16 cellular contexts compared by ENCODE assay signal in the genomic region with DNA sequence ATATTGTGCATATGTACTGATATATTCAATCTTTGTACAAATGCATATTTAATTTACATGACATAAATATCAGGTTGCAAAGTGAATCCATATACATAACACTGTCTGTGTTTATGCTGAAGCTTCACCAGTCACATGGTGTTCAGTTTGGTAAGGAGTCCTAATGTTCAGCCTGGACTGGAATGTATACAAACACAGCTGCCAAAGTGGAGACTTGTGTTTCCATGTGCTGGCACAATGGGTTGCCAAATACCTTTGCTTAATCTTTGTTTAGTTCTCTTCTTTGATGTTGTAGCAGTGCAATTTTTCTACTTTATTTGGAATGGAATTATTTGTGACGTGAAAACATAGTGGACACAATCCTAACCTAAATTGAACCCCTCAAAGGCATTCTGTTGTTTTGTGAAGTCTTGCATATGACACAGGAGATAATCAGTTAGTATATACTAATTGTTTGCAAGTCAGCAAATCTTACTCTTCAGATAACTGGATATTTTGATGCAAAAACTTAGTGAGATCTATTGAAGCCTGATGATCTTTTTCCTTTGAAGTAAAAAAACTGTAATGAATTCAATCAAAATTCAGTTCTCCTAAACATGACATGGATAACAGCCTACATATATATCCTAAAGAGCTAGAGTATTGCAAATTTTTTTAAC. TPM values are rescaled to one million over a fixed set of nuclear protein-coding genes. Genes with fewer than 3 reads are reported as not detected.
DNase-seq lines count a peak whose midpoint lies in the region; ATAC-seq and TF ChIP-seq lines count a peak whose summit lies in the region.
"Had no signal": no experiment of that assay in that cellular context is flagged by ENCODE, and none has a peak within 500 bp of the region (broad histone marks: within the 10 kb centered on the region; RNA-seq: fewer than 3 reads in every experiment).

No MANE protein-coding gene starts in this region.

- no peaks in the 10 kb centered on the region for H3K79me1 ChIP-seq in IMR-90 (ENCODE audit: low read depth in 1 of 2, low read length in 2 of 2)

- H2BK15ac ChIP-seq in IMR-90 (ENCODE audit: low read depth, low read length) = no peak overlapping the region

- TF ChIP-seq CTCF in IMR-90 (conservative IDR thresholded peaks at IDR 0.05; ENCODE audit: low read depth, low read length) (no peak), choroid plexus epithelial cell (conservative IDR thresholded peaks at IDR 0.05; ENCODE audit: low read depth, low read length) (no peak), mesothelial cell of epicardium (IDR thresholded peaks at IDR 0.05; ENCODE audit: unreplicated experiment) (no peak)

- CTCF ChIA-PET in IMR-90 (lab: Yijun Ruan, JAX) = interaction anchor here (1.3 kb wide), 1 partner anchor 11 kb away, joined by 3 read pairs; no protein-coding TSS in a partner anchor

- H2AK5ac ChIP-seq in IMR-90 (ENCODE audit: low read depth, low read length) = no peak overlapping the region

- H3K4me2 ChIP-seq in IMR-90 (ENCODE audit: low read depth, low read length) = no peak overlapping the region

- no peak overlapping the region for H2AK9ac ChIP-seq in IMR-90 (replicated peaks; ENCODE audit: low read depth, low read length, poor library complexity)

- H3K4me1 ChIP-seq in IMR-90 (ENCODE audit: control insufficient read depth, insufficient read depth, low read length) = peaks cover 9% of the 10 kb centered on the region

- WGBS in IMR-90 (ENCODE audit: extremely low coverage in 2 of 2, insufficient read length in 1 of 2), 2 experiments = no CpG with 5 or more reads among the region's 1 CpG

- H3K4me3 ChIP-seq in IMR-90 (ENCODE audit: insufficient read depth, low read depth, low read length) (no peak overlapping the region), choroid plexus epithelial cell (ENCODE audit: low read depth, low read length) (no peak overlapping the region)
- H3K4me3 ChIP-seq: GM12878 had no signal

- H3K4me3 Mint-ChIP-seq in memory B cell = peak overlapping the region; percentile 58
- H3K4me3 Mint-ChIP-seq in activated naive CD8-positive, alpha-beta T cell treated with anti-CD3 and anti-CD28 coated beads, Interleukin-2, amount 50 U/mL, for 24 hours = no peak overlapping the region
- H3K4me3 Mint-ChIP-seq in mesothelial cell of epicardium = no peak overlapping the region

- POLR2A ChIA-PET in IMR-90 (lab: Charles Lee; ENCODE audit: unreplicated experiment) = no interaction called here

- intact Hi-C loops in IMR-90 (cut with micrococcal nuclease) = no loop called here

- H3K27ac Mint-ChIP-seq in memory B cell (peak overlapping the region; percentile 85), mesothelial cell of epicardium (no peak overlapping the region)
- no peak overlapping the region for H3K27ac Mint-ChIP-seq in activated naive CD8-positive, alpha-beta T cell treated with anti-CD3 and anti-CD28 coated beads, Interleukin-2, amount 50 U/mL, for 24 hours

- ATAC-seq in IMR-90 (ENCODE audit: low read depth) (peak; percentile 83), memory B cell (ENCODE audit: low read depth) (no peak)
- ATAC-seq in activated naive CD8-positive, alpha-beta T cell treated with anti-CD3 and anti-CD28 coated beads, Interleukin-2, amount 50 U/mL, for 24 hours = no peak
- ATAC-seq: GM12878 had no signal

- no peaks in the 10 kb centered on the region for H3K36me3 ChIP-seq in IMR-90 (ENCODE audit: control insufficient read depth, insufficient read depth, low read length)

- H3K9me3 Mint-ChIP-seq in memory B cell (peaks cover 3% of the 10 kb centered on the region), mesothelial cell of epicardium (peaks cover 4% of the 10 kb centered on the region)
- no peaks in the 10 kb centered on the region for H3K9me3 Mint-ChIP-seq in activated naive CD8-positive, alpha-beta T cell treated with anti-CD3 and anti-CD28 coated beads, Interleukin-2, amount 50 U/mL, for 24 hours

- no peak overlapping the region for H4K8ac ChIP-seq in IMR-90 (ENCODE audit: low read depth in 2 of 2, low read length in 2 of 2)

- no peak overlapping the region for H2BK20ac ChIP-seq in IMR-90 (ENCODE audit: low read depth, low read length)

- H3K9ac ChIP-seq in IMR-90 (ENCODE audit: low read depth, low read length) = no peak overlapping the region

- peaks cover 5% of the 10 kb centered on the region for H3K36me3 Mint-ChIP-seq in memory B cell
- no peaks in the 10 kb centered on the region for H3K36me3 Mint-ChIP-seq in activated naive CD8-positive, alpha-beta T cell treated with anti-CD3 and anti-CD28 coated beads, Interleukin-2, amount 50 U/mL, for 24 hours (ENCODE audit: low read depth)
- H3K36me3 Mint-ChIP-seq in mesothelial cell of epicardium = peaks cover under 1% of the 10 kb centered on the region

- TF ChIP-seq POLR2A in IMR-90 (IDR thresholded peaks at IDR 0.05; ENCODE audit: low read depth, low read length) = no peak

- no peak for TF ChIP-seq RAD21 in IMR-90 (IDR thresholded peaks at IDR 0.05; ENCODE audit: low read length)

- dilution Hi-C loops in IMR-90 (cut with HindIII; ENCODE audit: low sequenced_read_pairs, unreplicated experiment) = no loop called here

- peaks cover 7% of the 10 kb centered on the region; the same call in 1 of the 2 replicates for H3K9me1 ChIP-seq in IMR-90 (ENCODE audit: insufficient read depth, low read length)

- no peak overlapping the region for H2BK120ac ChIP-seq in IMR-90 (ENCODE audit: low read depth, low read length)

- no peak overlapping the region for H3K18ac ChIP-seq in IMR-90 (ENCODE audit: low read depth, low read length)

- peak overlapping the region; percentile 30 for H2BK5ac ChIP-seq in IMR-90 (ENCODE audit: low read depth, low read length, poor library complexity, severe bottlenecking)

- BruUV-seq in IMR-90 (replicated peaks; lab: Mats Ljungman, UMichigan) = no TSS peak

- H3K56ac ChIP-seq in IMR-90 (ENCODE audit: extremely low read depth, insufficient read depth, low read length) = no peak overlapping the region

- no peak overlapping the region for H3K23ac ChIP-seq in IMR-90 (ENCODE audit: low read depth, low read length)

- no peaks in the 10 kb centered on the region for H3K27me3 Mint-ChIP-seq in memory B cell
- H3K27me3 Mint-ChIP-seq in activated naive CD8-positive, alpha-beta T cell treated with anti-CD3 and anti-CD28 coated beads, Interleukin-2, amount 50 U/mL, for 24 hours = no peaks in the 10 kb centered on the region
- H3K27me3 Mint-ChIP-seq in mesothelial cell of epicardium (ENCODE audit: low read depth) = no peaks in the 10 kb centered on the region

- H4K20me1 ChIP-seq in IMR-90 (ENCODE audit: insufficient read depth, low read length) = no peaks in the 10 kb centered on the region

- H3K4me1 Mint-ChIP-seq in memory B cell (peaks cover 32% of the 10 kb centered on the region), mesothelial cell of epicardium (peaks cover 17% of the 10 kb centered on the region)
- H3K4me1 Mint-ChIP-seq in activated naive CD8-positive, alpha-beta T cell treated with anti-CD3 and anti-CD28 coated beads, Interleukin-2, amount 50 U/mL, for 24 hours = peaks cover 5% of the 10 kb centered on the region

- no peak overlapping the region for H3K4ac ChIP-seq in IMR-90 (ENCODE audit: low read depth, low read length)

- DNase-seq in AG08395 (ENCODE audit: low spot score) = peak; percentile 30
- DNase-seq in IMR-90 = peak; percentile 87
- DNase-seq in choroid plexus epithelial cell (ENCODE audit: low read depth) = peak; percentile 90
- no peak for DNase-seq in memory B cell (ENCODE audit: low spot score in 2 of 2)
- no peak for DNase-seq in activated naive CD8-positive, alpha-beta T cell treated with anti-CD3 and anti-CD28 coated beads, Interleukin-2, amount 50 U/mL, for 24 hours
- DNase-seq in DMS153 treated with DMSO at 0.1 percent for 48 hours (lab: John Stamatoyannopoulos, UW; ENCODE audit: unreplicated experiment) = no peak
- DNase-seq in mesothelial cell of epicardium (ENCODE audit: low spot score in 2 of 2, unreplicated experiment in 2 of 2) = no peak
- DNase-seq in caudate nucleus (lab: John Stamatoyannopoulos, UW) = no peak
- DNase-seq: activated CD8-positive, alpha-beta memory T cell treated with anti-CD3 and anti-CD28 coated beads for 24 hours; activated naive CD4-positive, alpha-beta T cell treated with Interleukin-2 at 50 U/mL for 16 hours; cerebellar nuclear complex; DMS79 treated with DMSO at 0.1 percent for 48 hours; NCI-H1105 treated with DMSO at 0.1 percent for 48 hours; NCI-H524 treated with DMSO at 0.1 percent for 48 hours; stimulated activated CD4-positive, alpha-beta T cell treated with anti-CD3 and anti-CD28 coated beads, Interleukin-2, amount 100 ng/mL, for 48 hours had no signal

- H4K91ac ChIP-seq in IMR-90 (ENCODE audit: insufficient read depth, low read depth, low read length) = no peak overlapping the region

- no peak overlapping the region for H2AFZ ChIP-seq in IMR-90 (replicated peaks; ENCODE audit: low read length, poor library complexity)

- H4K5ac ChIP-seq in IMR-90 (ENCODE audit: low read depth, low read length) = no peak overlapping the region

- no peak overlapping the region for H3K14ac ChIP-seq in IMR-90 (replicated peaks; ENCODE audit: low read depth, low read length)

- H3K9me3 ChIP-seq in IMR-90 (ENCODE audit: control insufficient read depth, insufficient read depth, low read length) = no peaks in the 10 kb centered on the region

- in situ Hi-C loops in IMR-90 (cut with MboI; ENCODE audit: low sequenced_read_pairs) = loop anchor here (25.0 kb wide), 1 partner anchor 1317 kb away; a partner anchor contains a TSS

- H3K27ac ChIP-seq in IMR-90 (ENCODE audit: insufficient read depth, low read length) = no peak overlapping the region
- H3K27ac ChIP-seq in caudate nucleus (ENCODE audit: low read depth, low read length) = no peak overlapping the region

- no peaks in the 10 kb centered on the region for H3K27me3 ChIP-seq in IMR-90 (ENCODE audit: control insufficient read depth, insufficient read depth, low read length)

TF ChIP-seq in IMR-90, 13 proteins besides CTCF, POLR2A, EP300 and RAD21 (continues in another document):
- TF ChIP-seq RCOR1 (IDR thresholded peaks at IDR 0.05; ENCODE audit: insufficient replicate concordance, low read length) = peak; percentile 52
- TF ChIP-seq MXI1 (IDR thresholded peaks at IDR 0.05; ENCODE audit: borderline replicate concordance, low read depth, low read length) = peak; percentile 77; the same call in 1 of the 2 replicates
- no peak for TF ChIP-seq CHD1 (IDR thresholded peaks at IDR 0.05; ENCODE audit: low read depth, low read length)
- peak; percentile 70 for TF ChIP-seq MAFK (IDR thresholded peaks at IDR 0.05; ENCODE audit: low read depth, low read length)
- no peak for TF ChIP-seq MAZ (IDR thresholded peaks at IDR 0.05; ENCODE audit: borderline replicate concordance, low read depth, low read length)
- TF ChIP-seq SMC3 (IDR thresholded peaks at IDR 0.05; ENCODE audit: low read depth, low read length) = no peak
- no peak for TF ChIP-seq RFX5 (IDR thresholded peaks at IDR 0.05; ENCODE audit: low read depth, low read length)

RNA-seq across cellular contexts. Expression of a gene that starts 17.2 kb away (rescaled TPM):
- total RNA-seq in IMR-90 (2012; rRNA removed) = 22.4 and 48.0 TPM in 2 replicates
- polyA plus RNA-seq in IMR-90 (2012; rRNA removed) = 7.9 and 13.7 TPM in 2 replicates
- polyA plus RNA-seq in IMR-90 (2012; cell fraction: cytosol; rRNA removed) = 2.2 TPM in 2 replicates
- 1.4 and 4.4 TPM in 2 replicates for polyA plus RNA-seq in IMR-90 (2012; cell fraction: nucleus; rRNA removed; ENCODE audit: low replicate concordance)
- total RNA-seq in mesothelial cell of epicardium = 59.0 to 64.7 TPM (median 62.5 TPM) in 3 replicates

Comparison
In these comparisons a context has a peak if more than half of its experiments do, and no peak if none do; other contexts are left out.
1. DNase-seq: peak in AG08395 (single experiment), IMR-90 (single experiment) and choroid plexus epithelial cell (single experiment); none in memory B cell (0 of 2), activated naive CD8-positive, alpha-beta T cell treated with anti-CD3 and anti-CD28 coated beads, Interleukin-2, amount 50 U/mL, for 24 hours (single experiment), DMS153 treated with DMSO at 0.1 percent for 48 hours (single experiment), mesothelial cell of epicardium (0 of 2) and caudate nucleus (0 of 61).